Comparison of ENCODE assay signal across 8 cellular contexts in the genomic region with DNA sequence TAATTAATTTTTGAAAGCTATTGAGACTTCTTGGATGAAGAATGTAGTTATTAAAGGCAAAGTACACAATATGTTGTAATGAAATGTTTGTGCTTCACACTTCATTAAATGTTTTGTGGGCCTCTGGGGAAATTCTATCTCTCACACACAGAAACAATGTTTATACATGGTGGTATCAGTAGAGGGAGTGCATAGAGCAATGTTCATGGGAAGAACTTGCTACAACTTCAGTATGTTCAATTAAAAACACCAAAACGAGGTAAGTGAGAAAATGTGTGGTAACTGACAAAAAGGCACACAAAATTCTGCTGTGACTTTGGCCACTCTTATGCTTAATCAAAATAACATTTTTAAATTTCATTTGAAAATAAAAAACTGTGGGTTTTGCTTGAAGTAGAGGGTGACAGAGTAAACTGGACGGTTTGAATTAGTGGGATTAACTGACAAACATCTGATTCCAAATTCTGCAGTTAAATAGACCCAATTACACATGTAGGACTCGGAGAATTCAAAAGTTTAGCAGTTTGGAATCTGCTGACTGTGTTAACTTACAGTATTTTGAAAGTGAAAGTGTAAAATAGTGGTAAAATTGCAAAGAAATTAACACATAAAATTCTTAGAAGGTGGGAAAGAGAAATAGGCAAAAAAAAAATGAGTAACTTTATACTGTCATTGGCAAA.
A peak's percentile ranks its signal among the peaks of the same experiment; 100 is the strongest.
DNase-seq lines count a peak whose midpoint lies in the region; ATAC-seq and TF ChIP-seq lines count a peak whose summit lies in the region.

No MANE protein-coding gene starts in this region.

- H3K23ac ChIP-seq in neuronal stem cell (ENCODE audit: low read depth, low read length, poor library complexity), result no peak overlapping the region

- H3K9me2 ChIP-seq in DOHH2 (replicated peaks; ENCODE audit: control insufficient read depth, low read length), result no peaks in the 10 kb centered on the region

- no peak overlapping the region for H2AK5ac ChIP-seq in neuronal stem cell (ENCODE audit: low read depth, low read length)

- no CpG with 5 or more reads among the region's 3 CpGs for WGBS in neuronal stem cell (ENCODE audit: extremely low coverage in 2 of 2, insufficient read length in 2 of 2, insufficient replicate concordance in 1 of 2), 2 donors
- WGBS in endodermal cell (ENCODE audit: insufficient coverage in 1 of 2, insufficient read length in 1 of 2), 2 experiments, result 78 to 95% methylated on average over 2 to 3 of the region's 3 CpGs

- no peaks in the 10 kb centered on the region for H3K79me2 ChIP-seq in DOHH2 (ENCODE audit: control insufficient read depth, low read length)
- H3K79me2 ChIP-seq in KMS-11 (ENCODE audit: insufficient read depth, low read depth), result no peaks in the 10 kb centered on the region

- H3K27ac Mint-ChIP-seq in endodermal cell, result no peak overlapping the region

- no peak overlapping the region for H2BK15ac ChIP-seq in neuronal stem cell (ENCODE audit: low read length)

- H4K20me1 ChIP-seq in DOHH2 (ENCODE audit: control insufficient read depth, insufficient read depth, low read depth, low read length), result no peaks in the 10 kb centered on the region
- no peaks in the 10 kb centered on the region for H4K20me1 ChIP-seq in KMS-11 (ENCODE audit: insufficient read depth)

- peak overlapping the region; percentile 5; the same call in 1 of the 2 replicates for H3K4me3 ChIP-seq in DOHH2 (ENCODE audit: low read length)
- no peak overlapping the region for H3K4me3 ChIP-seq in KMS-11 (IDR thresholded peaks at IDR 0.05; ENCODE audit: insufficient read depth, low read depth, low read length)
- peak overlapping the region in 1 of 2 donors; percentile 13 for H3K4me3 ChIP-seq in cardiac fibroblast (replicated peaks in 1 of 2; ENCODE audit: low read depth in 2 of 2, low read length in 2 of 2)
- no peak overlapping the region for H3K4me3 ChIP-seq in neuronal stem cell (ENCODE audit: low read length in 2 of 2)
- H3K4me3 ChIP-seq in endodermal cell (ENCODE audit: low read length), result no peak overlapping the region

- H3K27me3 Mint-ChIP-seq in endodermal cell (ENCODE audit: insufficient read depth), result no peaks in the 10 kb centered on the region

- no peak overlapping the region for H3K4ac ChIP-seq in neuronal stem cell (ENCODE audit: low read length)

- DNase-seq in cardiac fibroblast (ENCODE audit: low read depth in 2 of 2), result peak; percentile 46 to 53
- DNase-seq in neuronal stem cell (ENCODE audit: low spot score), result no peak
- no peak for DNase-seq in endodermal cell
- no peak for DNase-seq in middle frontal gyrus (ENCODE audit: extremely low spot score, low spot score)
- DNase-seq in NCI-H446 (lab: John Stamatoyannopoulos, UW), result no peak

- H3K4me1 ChIP-seq in DOHH2 (ENCODE audit: control insufficient read depth, low read length) (peaks cover 7% of the 10 kb centered on the region), KMS-11 (ENCODE audit: low read depth, poor library complexity, severe bottlenecking) (no peaks in the 10 kb centered on the region), neuronal stem cell (ENCODE audit: control insufficient read depth in 2 of 2, insufficient read depth in 1 of 2, low read depth in 1 of 2, low read length in 2 of 2) (peaks cover 19 to 33% of the 10 kb centered on the region in 2 donors), endodermal cell (ENCODE audit: control insufficient read depth, insufficient read depth, low read length) (no peaks in the 10 kb centered on the region)

- H3K9me3 ChIP-seq in DOHH2 (ENCODE audit: control insufficient read depth, insufficient read depth, low read length) (0 out of 2 replicates have a peak, but pooled peaks cover 3% of the 10 kb centered on the region), neuronal stem cell (replicated peaks in 1 of 2; ENCODE audit: control insufficient read depth in 2 of 2, insufficient read depth in 1 of 2, low read depth in 1 of 2, low read length in 2 of 2) (peaks cover 1 to 3% of the 10 kb centered on the region in 2 donors), endodermal cell (ENCODE audit: control insufficient read depth, low read length) (no peaks in the 10 kb centered on the region)

- peak overlapping the region; percentile 26 for H3K4me2 ChIP-seq in DOHH2 (ENCODE audit: low read length)
- H3K4me2 ChIP-seq in KMS-11, result peak overlapping the region; percentile 3; the same call in 1 of the 2 replicates
- H3K4me2 ChIP-seq in neuronal stem cell (ENCODE audit: insufficient read depth, low read length, poor library complexity, severe bottlenecking), result no peak overlapping the region

- no peaks in the 10 kb centered on the region for H3K36me3 ChIP-seq in DOHH2 (ENCODE audit: control insufficient read depth, low read length)
- no peaks in the 10 kb centered on the region for H3K36me3 ChIP-seq in KMS-11 (ENCODE audit: insufficient read depth)
- H3K36me3 ChIP-seq in neuronal stem cell (replicated peaks in 1 of 2; ENCODE audit: control insufficient read depth in 2 of 2, insufficient read depth in 2 of 2, low read length in 2 of 2), result no peaks in the 10 kb centered on the region
- H3K36me3 ChIP-seq in endodermal cell (ENCODE audit: control insufficient read depth, insufficient read depth, low read length), result no peaks in the 10 kb centered on the region

- peaks cover 4% of the 10 kb centered on the region for H3K9me3 Mint-ChIP-seq in endodermal cell

- 0 out of 2 replicates have a peak, but pooled peaks cover 2% of the 10 kb centered on the region for H3K27me3 ChIP-seq in DOHH2 (ENCODE audit: control insufficient read depth, low read length)
- no peaks in the 10 kb centered on the region for H3K27me3 ChIP-seq in KMS-11 (ENCODE audit: insufficient read depth, low read depth)
- no peaks in the 10 kb centered on the region for H3K27me3 ChIP-seq in neuronal stem cell (ENCODE audit: control insufficient read depth in 3 of 3, insufficient read depth in 3 of 3, low read depth in 1 of 3, low read length in 3 of 3)
- H3K27me3 ChIP-seq in endodermal cell (ENCODE audit: control insufficient read depth, insufficient read depth, low read length, poor library complexity, severe bottlenecking), result no peaks in the 10 kb centered on the region

- no peak for ATAC-seq in activated CD4-positive, CD25-positive, alpha-beta regulatory T cell treated with anti-CD3 and anti-CD28 coated beads, Interleukin-2, amount 50 U/mL, for 24 hours

- H3K9ac ChIP-seq in KMS-11 (no peak overlapping the region), neuronal stem cell (ENCODE audit: low read depth, low read length, poor library complexity) (no peak overlapping the region), endodermal cell (ENCODE audit: extremely low read depth, low read length, poor library complexity, severe bottlenecking) (no peak overlapping the region)

- TF ChIP-seq CTCF in DOHH2 (IDR thresholded peaks at IDR 0.05; ENCODE audit: low read depth, low read length, poor library complexity, severe bottlenecking) (no peak), KMS-11 (conservative IDR thresholded peaks at IDR 0.05; ENCODE audit: low read depth, low read length) (no peak), cardiac fibroblast (IDR thresholded peaks at IDR 0.05; ENCODE audit: low read depth, low read length) (peak; percentile 30), endodermal cell (conservative IDR thresholded peaks at IDR 0.05) (no peak)

- H3K4me1 Mint-ChIP-seq in endodermal cell, result peaks cover 10% of the 10 kb centered on the region

- H3K27ac ChIP-seq in DOHH2 (ENCODE audit: low read depth, low read length) (no peak overlapping the region), KMS-11 (no peak overlapping the region), neuronal stem cell (replicated peaks; ENCODE audit: low read length) (no peak overlapping the region), endodermal cell (ENCODE audit: low read depth, low read length) (no peak overlapping the region)

- H2AFZ ChIP-seq in KMS-11 (ENCODE audit: low read depth) (peak overlapping the region; percentile 23; the same call in 1 of the 2 replicates), neuronal stem cell (ENCODE audit: low read length) (peak overlapping the region; percentile 70)

- no peak overlapping the region for H3K18ac ChIP-seq in neuronal stem cell (ENCODE audit: low read length)

- no peaks in the 10 kb centered on the region for H3F3A ChIP-seq in DOHH2 (ENCODE audit: control insufficient read depth, insufficient read depth)

- no peaks in the 10 kb centered on the region for H3K36me3 Mint-ChIP-seq in endodermal cell (ENCODE audit: low read depth)

- no peak overlapping the region for H4K8ac ChIP-seq in neuronal stem cell (ENCODE audit: low read depth, low read length)

- H4K91ac ChIP-seq in neuronal stem cell (ENCODE audit: low read depth, low read length, poor library complexity), result no peak overlapping the region

- H3K14ac ChIP-seq in neuronal stem cell (ENCODE audit: low read length), result no peak overlapping the region

- H2BK12ac ChIP-seq in neuronal stem cell (ENCODE audit: low read length), result no peak overlapping the region

- H3K4me3 Mint-ChIP-seq in endodermal cell, result no peak overlapping the region

- H3K79me1 ChIP-seq in neuronal stem cell (ENCODE audit: low read depth, low read length), result no peaks in the 10 kb centered on the region

- no peak overlapping the region for H2BK5ac ChIP-seq in neuronal stem cell (ENCODE audit: low read length)

- H2BK120ac ChIP-seq in neuronal stem cell (ENCODE audit: low read depth, low read length), result no peak overlapping the region

Comparison
In these comparisons a context has a peak if more than half of its experiments do, and no peak if none do; other contexts are left out.
1. DNase-seq: peak in cardiac fibroblast (2 of 2); none in neuronal stem cell (single experiment), endodermal cell (single experiment), middle frontal gyrus (single experiment) and NCI-H446 (0 of 2).